ENCODE assay signal across 8 cellular contexts in genomic region chr2:214808961-214809750, GRCh38. TPM values are rescaled to one million over a fixed set of nuclear protein-coding genes. Genes with fewer than 3 reads are reported as not detected.
DNase-seq lines count a peak whose midpoint lies in the region; ATAC-seq, FAIRE-seq and TF ChIP-seq lines count a peak whose summit lies in the region.

TSS of gene BARD1 (minus strand) at chr2:214809683. CDS start at chr2:214809569, 114 bp downstream.

- H3K36me3 ChIP-seq in Peyer's patch (no peaks in the 10 kb centered on the region), osteoblast (ENCODE audit: insufficient read depth, low read length) (no peaks in the 10 kb centered on the region), tibial artery (no peaks in the 10 kb centered on the region)

- no peak for TF ChIP-seq POLR2A in Peyer's patch (IDR thresholded peaks at IDR 0.05)

- no peak for FAIRE-seq in frontal cortex (lab: Jason Lieb, UNC)

- H3K9me3 ChIP-seq in Peyer's patch = no peaks in the 10 kb centered on the region
- no peaks in the 10 kb centered on the region for H3K9me3 ChIP-seq in osteoblast (ENCODE audit: low read depth, low read length)
- no peaks in the 10 kb centered on the region for H3K9me3 ChIP-seq in tibial artery

- H3K4me3 ChIP-seq in Peyer's patch (peak within 1 kb of the TSS; percentile 66 to 93 (median 76)), osteoblast (ENCODE audit: insufficient read depth, low read length) (peak within 1 kb of the TSS; percentile 96), tibial artery (peak within 1 kb of the TSS; percentile 85 to 95)

- intact Hi-C loops in tibial artery (cut with DNase I; ENCODE audit: low total_unique reads) = no loop called here

- H3K4me2 ChIP-seq in osteoblast (ENCODE audit: insufficient read depth, low read length) = peak within 1 kb of the TSS; percentile 83

- TF ChIP-seq CTCF in Peyer's patch (IDR thresholded peaks at IDR 0.05) (peak in 1 of 6 experiments; percentile 13), osteoblast (IDR thresholded peaks at IDR 0.05; ENCODE audit: extremely low read depth, low read depth, low read length) (no peak), tibial artery (IDR thresholded peaks at IDR 0.05) (no peak)

- peaks cover 42% of the 10 kb centered on the region for H3K79me2 ChIP-seq in osteoblast (ENCODE audit: insufficient read depth, low read length)

- DNase-seq in COR-L47 (lab: John Stamatoyannopoulos, UW) (peak; percentile 63), Peyer's patch (peak; percentile 61 to 73 (median 66)), frontal cortex (ENCODE audit: low spot score in 2 of 2) (peak in 1 of 2 donors; percentile 21), osteoblast (ENCODE audit: insufficient read length, low spot score, missing footprints) (peak; percentile 91), tibial artery (peak; percentile 55 to 76)
- peak; percentile 55 for DNase-seq in activated naive CD4-positive, alpha-beta T cell treated with Interleukin-2 at 50 U/mL for 16 hours

- H4K20me1 ChIP-seq in osteoblast (ENCODE audit: insufficient read depth, low read length) = no peaks in the 10 kb centered on the region

- peak; percentile 31 for ATAC-seq in GM19452 (IDR thresholded peaks at IDR 0.05; ENCODE audit: unreplicated experiment)
- peak; percentile 14 for ATAC-seq in HG03565 (IDR thresholded peaks at IDR 0.05; ENCODE audit: unreplicated experiment)

- H3K4me1 ChIP-seq in Peyer's patch = peaks cover 0 to 4% (median 0%) of the 10 kb centered on the region in 4 donors
- peaks cover 16% of the 10 kb centered on the region for H3K4me1 ChIP-seq in osteoblast (ENCODE audit: insufficient read depth, low read length)
- H3K4me1 ChIP-seq in tibial artery = peaks cover 0 to 27% (median 17%) of the 10 kb centered on the region in 4 donors

- peak within 1 kb of the TSS; percentile 98 for H2AFZ ChIP-seq in osteoblast (ENCODE audit: low read length)

- H3K27me3 ChIP-seq in Peyer's patch (no peaks in the 10 kb centered on the region), osteoblast (ENCODE audit: insufficient read depth, low read length) (no peaks in the 10 kb centered on the region), tibial artery (no peaks in the 10 kb centered on the region)

- H3K27ac ChIP-seq in Peyer's patch (peak within 1 kb of the TSS; percentile 81 to 93 (median 86)), osteoblast (ENCODE audit: low read depth, low read length) (peak within 1 kb of the TSS; percentile 69), tibial artery (peak within 1 kb of the TSS; percentile 84)

RNA-seq across cellular contexts. Expression of gene BARD1, which starts in this region (rescaled TPM):
- total RNA-seq in Peyer's patch = 10 to 100 TPM in 1 of 4 donors, 1 to 10 TPM in 3; 5.8 to 45.4 (median 7.2) TPM
- 44.8 TPM for total RNA-seq in frontal cortex
- 18.5 and 22.7 TPM in 2 replicates for total RNA-seq in osteoblast
